Comparison of ENCODE assay signal across 9 cellular contexts in the genomic region with DNA sequence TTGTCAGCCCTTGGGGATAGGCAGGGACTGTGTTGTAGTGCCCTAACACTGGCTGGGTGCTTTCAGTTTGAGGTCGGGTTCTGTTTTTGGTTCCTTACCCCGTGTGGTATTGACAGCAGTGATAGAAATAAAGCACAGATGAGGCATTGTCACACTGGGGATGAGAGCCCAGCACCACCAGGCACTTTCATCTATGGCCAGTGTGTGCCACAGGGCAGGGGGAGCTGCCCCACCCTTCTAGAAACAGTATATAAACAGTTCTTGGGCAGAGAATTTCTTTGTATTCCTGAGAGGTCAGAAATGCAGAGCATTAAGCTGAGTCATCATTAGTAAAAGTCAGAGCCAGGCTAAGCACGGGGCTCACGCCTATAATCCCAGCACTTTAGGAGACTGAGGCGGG. TPM values are rescaled to one million over a fixed set of nuclear protein-coding genes. Genes with fewer than 3 reads are reported as not detected.
A peak's percentile ranks its signal among the peaks of the same experiment; 100 is the strongest.
DNase-seq lines count a peak whose midpoint lies in the region; ATAC-seq, FAIRE-seq and TF ChIP-seq lines count a peak whose summit lies in the region.
"Had no signal": no experiment of that assay in that cellular context is flagged by ENCODE, and none has a peak within 500 bp of the region (broad histone marks: within the 10 kb centered on the region; RNA-seq: fewer than 3 reads in every experiment).

No MANE protein-coding gene starts in this region.

- peaks cover 28% of the 10 kb centered on the region for H3K36me3 Mint-ChIP-seq in HFFc6 (ENCODE audit: low read depth)
- peaks cover 55% of the 10 kb centered on the region for H3K36me3 Mint-ChIP-seq in stimulated activated memory B cell treated with anti-CD40 and anti-IgM and Interleukin-4, amounts not matched to agents 10 μg/mL and 1 μg/mL and 100 μg/mL, for 72 hours

- H3K27me3 Mint-ChIP-seq in HFFc6 (ENCODE audit: insufficient read depth) = no peaks in the 10 kb centered on the region; the same call in 1 of the 2 replicates
- no peaks in the 10 kb centered on the region for H3K27me3 Mint-ChIP-seq in stimulated activated memory B cell treated with anti-CD40 and anti-IgM and Interleukin-4, amounts not matched to agents 10 μg/mL and 1 μg/mL and 100 μg/mL, for 72 hours
- H3K27me3 Mint-ChIP-seq: activated B cell treated with CpG ODN at 0.5 μM for 24 hours had no signal

- TF ChIP-seq POLR2A in K562 (conservative IDR thresholded peaks at IDR 0.05) = no peak

- peaks cover 2 to 20% of the 10 kb centered on the region in 2 experiments; a peak in 4 of 5 replicates for H3K4me1 ChIP-seq in K562 (replicated peaks in 1 of 2; ENCODE audit: control insufficient read depth in 2 of 2, insufficient read depth in 2 of 2, low read length in 2 of 2)

- TF ChIP-seq EP300 in K562 (IDR thresholded peaks at IDR 0.05; ENCODE audit: low read length) = no peak

- H3K4me3 ChIP-seq in K562 = no peak overlapping the region

- H3K9me3 ChIP-seq in K562 (replicated peaks; ENCODE audit: control insufficient read depth, insufficient read depth, low read depth, low read length) = no peaks in the 10 kb centered on the region

- DNase-seq in HFFc6 (peak; percentile 67), K562 (ENCODE audit: extremely low read depth in 1 of 4, low spot score in 3 of 4) (no peak), left colon (no peak), NCI-H1048 (lab: John Stamatoyannopoulos, UW) (no peak), NCI-H2029 (lab: John Stamatoyannopoulos, UW) (no peak), NCI-H1092 (lab: John Stamatoyannopoulos, UW) (no peak)
- DNase-seq: activated B cell treated with CpG ODN at 0.5 μM for 24 hours had no signal

- H3K4me2 ChIP-seq in K562 (ENCODE audit: insufficient read depth, low read length) = no peak overlapping the region

- POLR2A ChIA-PET in K562 (lab: Yijun Ruan, JAX) = interaction anchor here (1.0 to 1.5 kb wide), 3 partner anchors 10 to 208 kb away, joined by 4 read pairs; no protein-coding TSS in a partner anchor

- H3K4me3 Mint-ChIP-seq in HFFc6 = peak overlapping the region; percentile 87
- no peak overlapping the region for H3K4me3 Mint-ChIP-seq in stimulated activated memory B cell treated with anti-CD40 and anti-IgM and Interleukin-4, amounts not matched to agents 10 μg/mL and 1 μg/mL and 100 μg/mL, for 72 hours
- H3K4me3 Mint-ChIP-seq: activated B cell treated with CpG ODN at 0.5 μM for 24 hours had no signal

- H3K27me3 ChIP-seq in K562 (ENCODE audit: control insufficient read depth in 2 of 2, insufficient read depth in 2 of 2, low read length in 2 of 2) = no peaks in the 10 kb centered on the region

- intact Hi-C loops in K562 (cut with micrococcal nuclease) = loop anchor here (2.0 kb wide), 1 partner anchor 23 kb away; the partner anchor contains the start of gene CDC42EP2
- intact Hi-C loops in left colon (cut with DNase I, micrococcal nuclease) = no loop called here

- H3K36me3 ChIP-seq in K562 (ENCODE audit: control insufficient read depth, insufficient read depth, low read length) = peaks cover 97% of the 10 kb centered on the region

- no peak for FAIRE-seq in K562 (lab: Jason Lieb, UNC)

- no peaks in the 10 kb centered on the region for H4K20me1 ChIP-seq in K562 (replicated peaks; ENCODE audit: control insufficient read depth, insufficient read depth, low read length)

- no TSS peak for BruUV-seq in K562 (replicated peaks; lab: Mats Ljungman, UMichigan)

- no peaks in the 10 kb centered on the region for H3K9me1 ChIP-seq in K562 (ENCODE audit: control insufficient read depth, insufficient read depth, low read length)

- no peaks in the 10 kb centered on the region for H3K9me3 Mint-ChIP-seq in HFFc6
- no peaks in the 10 kb centered on the region for H3K9me3 Mint-ChIP-seq in stimulated activated memory B cell treated with anti-CD40 and anti-IgM and Interleukin-4, amounts not matched to agents 10 μg/mL and 1 μg/mL and 100 μg/mL, for 72 hours
- H3K9me3 Mint-ChIP-seq: activated B cell treated with CpG ODN at 0.5 μM for 24 hours had no signal

- peak overlapping the region in 1 of 2 experiments; percentile 53; a peak in 1 of 4 replicates for H3K9ac ChIP-seq in K562 (ENCODE audit: insufficient read depth in 1 of 2, low read depth in 2 of 2, low read length in 2 of 2)

- 72% methylated on average over 5 of the region's 5 CpGs for WGBS in K562 (ENCODE audit: insufficient coverage, low coverage, missing lambda C conversion rate)

- no peak for TF ChIP-seq RAD21 in K562 (CRISPR knock-in tag; conservative IDR thresholded peaks at IDR 0.05 in 1 of 2, IDR thresholded peaks at IDR 0.05 in 1 of 2)

- no peaks in the 10 kb centered on the region for H3K79me2 ChIP-seq in K562 (ENCODE audit: control insufficient read depth, insufficient read depth, low read length)

- TF ChIP-seq CTCF in HFFc6 (IDR thresholded peaks at IDR 0.05) = no peak
- TF ChIP-seq CTCF in K562 (IDR thresholded peaks at IDR 0.05 in 2 of 3, conservative IDR thresholded peaks at IDR 0.05 in 1 of 3; ENCODE audit: insufficient read depth in 2 of 3, low read depth in 1 of 3, low read length in 3 of 3) = no peak

- peak overlapping the region; percentile 6; the same call in 1 of the 3 replicates for H3K27ac ChIP-seq in K562 (ENCODE audit: extremely low read depth, low read depth, low read length)

- H2AFZ ChIP-seq in K562 (ENCODE audit: low read depth, low read length) = no peak overlapping the region

- CTCF ChIA-PET in K562 (lab: Yijun Ruan, JAX; ENCODE audit: low intra/inter-chr PET ratio) = no interaction called here

- in situ Hi-C loops in K562 (cut with MboI) = no loop called here

- H3K4me1 Mint-ChIP-seq in HFFc6 (ENCODE audit: low read depth) = peaks cover 55% of the 10 kb centered on the region
- H3K4me1 Mint-ChIP-seq in stimulated activated memory B cell treated with anti-CD40 and anti-IgM and Interleukin-4, amounts not matched to agents 10 μg/mL and 1 μg/mL and 100 μg/mL, for 72 hours = peaks cover 5% of the 10 kb centered on the region
- H3K4me1 Mint-ChIP-seq: activated B cell treated with CpG ODN at 0.5 μM for 24 hours had no signal

- peak overlapping the region; percentile 95 for H3K27ac Mint-ChIP-seq in HFFc6
- peak overlapping the region; percentile 48 for H3K27ac Mint-ChIP-seq in stimulated activated memory B cell treated with anti-CD40 and anti-IgM and Interleukin-4, amounts not matched to agents 10 μg/mL and 1 μg/mL and 100 μg/mL, for 72 hours
- H3K27ac Mint-ChIP-seq: activated B cell treated with CpG ODN at 0.5 μM for 24 hours had no signal

- ATAC-seq in K562 = peak; percentile 32
- peak; percentile 12 for ATAC-seq in left colon
- ATAC-seq in stimulated activated memory B cell treated with anti-CD40 and anti-IgM and Interleukin-4, amounts not matched to agents 10 μg/mL and 1 μg/mL and 100 μg/mL, for 72 hours = no peak
- no peak for ATAC-seq in HG02885 (IDR thresholded peaks at IDR 0.05; ENCODE audit: poor library complexity, unreplicated experiment)

RNA-seq across cellular contexts. Expression of gene CDC42EP2, which starts 23.1 kb away (rescaled TPM):
- total RNA-seq in HFFc6 (2021; fragmentation: NEBNext Ultra II Directional; extraction: Animal tissue kit (Norgen Biotek cat#: 25700)) = 10 to 100 TPM; 19.0 to 35.3 (median 22.6) TPM
- total RNA-seq in K562 (2011; cell fraction: chromatin; rRNA removed; ENCODE audit: low replicate concordance) = 5.1 and 29.5 TPM in 2 replicates
- 17.6 and 26.3 TPM in 2 replicates for total RNA-seq in K562 (2011; cell fraction: nucleolus; rRNA removed)
- total RNA-seq in K562 (2011; cell fraction: nucleoplasm; rRNA removed) = 11.7 and 13.1 TPM in 2 replicates
- total RNA-seq in K562 (2014; rRNA removed) (0.54 and 2.6 TPM in 2 replicates), K562 (2014; rRNA removed; fragmentation: Illumina TruSeq; extraction: Trizol) (0.29 TPM in 1 of 2 replicates, not detected in the other), K562 (2015; rRNA removed; fragmentation: Illumina TruSeq; extraction: Trizol) (0.79 and 1.3 TPM in 2 replicates), K562 (2021) (2.1 and 3.5 TPM in 2 replicates), left colon (10 to 100 TPM; 10.3 to 16.2 TPM)
- polyA plus RNA-seq in K562 (2011; rRNA removed) (0.45 and 1.9 TPM in 2 replicates), K562 (2014; fragmentation: Illumina TruSeq; extraction: Trizol) (2.9 and 5.4 TPM in 2 replicates), K562 (2014; fragmentation: Nextera tagmentation; extraction: Ambion mirVana) (under 1 TPM; 0.27 to 0.52 TPM), K562 (2014; rRNA removed) (1.1 and 1.5 TPM in 2 replicates)
- 0.68 and 3.8 TPM in 2 replicates for polyA plus RNA-seq in K562 (2011; cell fraction: cytosol; rRNA removed)
- polyA plus RNA-seq in K562 (2011; cell fraction: nucleus; rRNA removed) = 3.4 and 6.9 TPM in 2 replicates
- 2.2 and 4.8 TPM in 2 replicates for polyA plus RNA-seq in K562 (2012)
- polyA minus RNA-seq in K562 (2011; rRNA and poly(A)+ RNA removed) = 0.53 and 1.1 TPM in 2 replicates
- polyA minus RNA-seq in K562 (2011; cell fraction: cytosol; rRNA and poly(A)+ RNA removed) = 1.3 and 2.0 TPM in 2 replicates
- polyA minus RNA-seq in K562 (2011; cell fraction: nucleus; rRNA and poly(A)+ RNA removed) = 3.1 and 5.8 TPM in 2 replicates

RNA-seq across cellular contexts. Expression of gene POLA2, which starts 29.9 kb away (rescaled TPM):
- total RNA-seq in HFFc6 (2021; fragmentation: NEBNext Ultra II Directional; extraction: Animal tissue kit (Norgen Biotek cat#: 25700)) = 10 to 100 TPM in 5 of 6 experiments, 1 to 10 TPM in 1; 8.6 to 18.3 (median 15.3) TPM
- total RNA-seq in K562 (2011; cell fraction: chromatin; rRNA removed; ENCODE audit: low replicate concordance) = 265 and 326 TPM in 2 replicates
- 95.2 and 116 TPM in 2 replicates for total RNA-seq in K562 (2011; cell fraction: nucleolus; rRNA removed)
- 147 and 156 TPM in 2 replicates for total RNA-seq in K562 (2011; cell fraction: nucleoplasm; rRNA removed)
- total RNA-seq in K562 (2014; rRNA removed) (35.0 and 37.1 TPM in 2 replicates), K562 (2014; rRNA removed; fragmentation: Illumina TruSeq; extraction: Trizol) (49.4 and 50.7 TPM in 2 replicates), K562 (2015; rRNA removed; fragmentation: Illumina TruSeq; extraction: Trizol) (47.5 and 52.5 TPM in 2 replicates), K562 (2021) (43.2 and 46.7 TPM in 2 replicates), left colon (1 to 10 TPM; 4.3 to 9.8 TPM)
- polyA plus RNA-seq in K562 (2011; rRNA removed) (114 and 134 TPM in 2 replicates), K562 (2014; fragmentation: Illumina TruSeq; extraction: Trizol) (92.7 and 113 TPM in 2 replicates), K562 (2014; fragmentation: Nextera tagmentation; extraction: Ambion mirVana) (1 to 10 TPM; 2.7 to 5.6 TPM), K562 (2014; rRNA removed) (44.4 and 52.8 TPM in 2 replicates)
- 93.4 and 98.1 TPM in 2 replicates for polyA plus RNA-seq in K562 (2011; cell fraction: cytosol; rRNA removed)
- polyA plus RNA-seq in K562 (2011; cell fraction: nucleus; rRNA removed) = 150 and 166 TPM in 2 replicates
- 38.7 and 48.5 TPM in 2 replicates for polyA plus RNA-seq in K562 (2012)
- 120 and 125 TPM in 2 replicates for polyA minus RNA-seq in K562 (2011; rRNA and poly(A)+ RNA removed)
- polyA minus RNA-seq in K562 (2011; cell fraction: cytosol; rRNA and poly(A)+ RNA removed) = 44.7 and 51.1 TPM in 2 replicates
- 49.7 and 85.1 TPM in 2 replicates for polyA minus RNA-seq in K562 (2011; cell fraction: nucleus; rRNA and poly(A)+ RNA removed)

RNA-seq across cellular contexts. Expression of gene DPF2, which starts 42.0 kb away (rescaled TPM):
- 10 to 100 TPM; 55.4 to 64.3 (median 61.7) TPM for total RNA-seq in HFFc6 (2021; fragmentation: NEBNext Ultra II Directional; extraction: Animal tissue kit (Norgen Biotek cat#: 25700))
- total RNA-seq in K562 (2011; cell fraction: chromatin; rRNA removed; ENCODE audit: low replicate concordance) = 75.3 and 142 TPM in 2 replicates
- 65.5 and 74.9 TPM in 2 replicates for total RNA-seq in K562 (2011; cell fraction: nucleolus; rRNA removed)
- total RNA-seq in K562 (2011; cell fraction: nucleoplasm; rRNA removed) = 76.9 and 80.5 TPM in 2 replicates
- total RNA-seq in K562 (2014; rRNA removed) (34.4 and 44.0 TPM in 2 replicates), K562 (2014; rRNA removed; fragmentation: Illumina TruSeq; extraction: Trizol) (28.1 and 29.3 TPM in 2 replicates), K562 (2015; rRNA removed; fragmentation: Illumina TruSeq; extraction: Trizol) (41.0 and 41.1 TPM in 2 replicates), K562 (2021) (74.6 and 76.3 TPM in 2 replicates), left colon (10 to 100 TPM; 25.9 to 33.1 TPM)
- polyA plus RNA-seq in K562 (2011; rRNA removed) (29.7 and 40.3 TPM in 2 replicates), K562 (2014; fragmentation: Illumina TruSeq; extraction: Trizol) (65.0 and 81.7 TPM in 2 replicates), K562 (2014; fragmentation: Nextera tagmentation; extraction: Ambion mirVana) (10 to 100 TPM; 15.6 to 33.2 TPM), K562 (2014; rRNA removed) (33.2 and 35.6 TPM in 2 replicates)
- 44.3 and 45.4 TPM in 2 replicates for polyA plus RNA-seq in K562 (2011; cell fraction: cytosol; rRNA removed)
- polyA plus RNA-seq in K562 (2011; cell fraction: nucleus; rRNA removed) = 64.8 and 70.4 TPM in 2 replicates
- 54.9 and 55.8 TPM in 2 replicates for polyA plus RNA-seq in K562 (2012)
- polyA minus RNA-seq in K562 (2011; rRNA and poly(A)+ RNA removed) = 31.7 and 32.1 TPM in 2 replicates
- 25.4 and 35.7 TPM in 2 replicates for polyA minus RNA-seq in K562 (2011; cell fraction: cytosol; rRNA and poly(A)+ RNA removed)
- polyA minus RNA-seq in K562 (2011; cell fraction: nucleus; rRNA and poly(A)+ RNA removed) = 21.1 and 35.7 TPM in 2 replicates

Comparison
In these comparisons a context has a peak if more than half of its experiments do, and no peak if none do; other contexts are left out.
1. ATAC-seq: peak in K562 (single experiment) and left colon (single experiment); none in stimulated activated memory B cell treated with anti-CD40 and anti-IgM and Interleukin-4, amounts not matched to agents 10 μg/mL and 1 μg/mL and 100 μg/mL, for 72 hours (single experiment) and HG02885 (single experiment).